ENCODE assay signal across 17 cellular contexts in genomic region chr3:29331035-29331434, GRCh38. TPM values are rescaled to one million over a fixed set of nuclear protein-coding genes. Genes with fewer than 3 reads are reported as not detected.
DNase-seq lines count a peak whose midpoint lies in the region; TF ChIP-seq lines count a peak whose summit lies in the region.
"Had no signal": no experiment of that assay in that cellular context is flagged by ENCODE, and none has a peak within 500 bp of the region (broad histone marks: within the 10 kb centered on the region; RNA-seq: fewer than 3 reads in every experiment).

No MANE protein-coding gene starts in this region.

- no peaks in the 10 kb centered on the region for H3K23me2 ChIP-seq in H9 (ENCODE audit: insufficient read length, low read depth, low read length, poor library complexity, severe bottlenecking)

- H4K5ac ChIP-seq in H9 (ENCODE audit: insufficient read length, low read depth, low read length), result no peak overlapping the region

- H3K36me3 Mint-ChIP-seq in H9 (ENCODE audit: insufficient read depth in 1 of 3, low read depth in 3 of 3) (no peaks in the 10 kb centered on the region), chondrocyte (ENCODE audit: low read depth) (no peaks in the 10 kb centered on the region)

- H3K9me3 ChIP-seq in H9 (ENCODE audit: control insufficient read depth, low read depth, low read length), result no peaks in the 10 kb centered on the region
- no peaks in the 10 kb centered on the region for H3K9me3 ChIP-seq in mesenchymal stem cell (ENCODE audit: control insufficient read depth, low read length)
- H3K9me3 ChIP-seq in stomach smooth muscle (ENCODE audit: control insufficient read depth in 2 of 2, low read length in 2 of 2), result no peaks in the 10 kb centered on the region
- H3K9me3 ChIP-seq: adrenal gland had no signal

- H3K27ac ChIP-seq in H9 (ENCODE audit: insufficient read length, low read depth, low read length) (no peak overlapping the region), mesenchymal stem cell (ENCODE audit: low read length, poor library complexity, severe bottlenecking) (peak overlapping the region; percentile 83), stomach smooth muscle (ENCODE audit: low read length) (peak overlapping the region; percentile 59)

- H3K56ac ChIP-seq in H9 (ENCODE audit: insufficient read length, low read depth, low read length), result no peak overlapping the region

- H3K4me2 ChIP-seq in H9 (ENCODE audit: insufficient read depth, insufficient read length, low read length) (no peak overlapping the region), mesenchymal stem cell (ENCODE audit: low read length, poor library complexity, severe bottlenecking) (no peak overlapping the region)

- H3K9ac ChIP-seq in H9 (ENCODE audit: extremely low read depth, insufficient read length, low read length) (no peak overlapping the region), mesenchymal stem cell (ENCODE audit: low read length) (peak overlapping the region; percentile 97), stomach smooth muscle (ENCODE audit: low read length in 2 of 2) (peak overlapping the region in 1 of 2 donors; percentile 6)

- H3K14ac ChIP-seq in H9 (ENCODE audit: insufficient read depth, low read length) (no peak overlapping the region), mesenchymal stem cell (ENCODE audit: low read length in 2 of 2) (no peak overlapping the region)

- H3K4me3 ChIP-seq in mesenchymal stem cell (ENCODE audit: insufficient read depth in 1 of 2, low read depth in 1 of 2, low read length in 2 of 2), result peak overlapping the region in 1 of 2 experiments; percentile 40
- no peak overlapping the region for H3K4me3 ChIP-seq in stomach smooth muscle (ENCODE audit: low read length in 2 of 2)
- H3K4me3 ChIP-seq: adrenal gland had no signal

- no peak overlapping the region for H2AK5ac ChIP-seq in H9 (ENCODE audit: insufficient read length, low read length)
- H2AK5ac ChIP-seq in mesenchymal stem cell (ENCODE audit: low read length, severe bottlenecking), result peak overlapping the region; percentile 99

- H4K91ac ChIP-seq in H9 (ENCODE audit: insufficient read length, low read depth, low read length), result no peak overlapping the region
- no peak overlapping the region for H4K91ac ChIP-seq in mesenchymal stem cell (ENCODE audit: low read length)

- no peak for DNase-seq in H9
- no peak for DNase-seq in chondrocyte (ENCODE audit: low spot score)
- no peak for DNase-seq in mesenchymal stem cell
- no peak for DNase-seq in NCI-H82 (lab: John Stamatoyannopoulos, UW)
- no peak for DNase-seq in NCI-H446 treated with DMSO at 0.1 percent for 48 hours (lab: John Stamatoyannopoulos, UW)
- DNase-seq in NCI-H187 (lab: John Stamatoyannopoulos, UW), result no peak
- DNase-seq in HUDEP-2 (lab: John Stamatoyannopoulos, UW; ENCODE audit: unreplicated experiment in 76 of 76), result no peak
- DNase-seq: activated CD4-positive, alpha-beta T cell treated with anti-CD3 and anti-CD28 coated beads for 1 hour; adrenal gland; endodermal cell; foreskin melanocyte; KBM-7; NCI-H2081; NCI-H526; stimulated activated naive CD8-positive, alpha-beta T cell treated with anti-CD3 and anti-CD28 coated beads, Interleukin-15, Interleukin-2, amounts not matched to agents 100 U/mL and 50 U/mL, for 24 hours had no signal

- H2BK15ac ChIP-seq in H9 (ENCODE audit: low read depth, low read length) (no peak overlapping the region), mesenchymal stem cell (ENCODE audit: low read depth, poor library complexity, severe bottlenecking) (peak overlapping the region; percentile 2)

- H2BK5ac ChIP-seq in H9 (ENCODE audit: insufficient read length, low read length) (no peak overlapping the region), mesenchymal stem cell (ENCODE audit: low read depth, low read length, poor library complexity, severe bottlenecking) (no peak overlapping the region)

- no peak overlapping the region for H3K4me3 Mint-ChIP-seq in H9
- H3K4me3 Mint-ChIP-seq in chondrocyte (ENCODE audit: unreplicated experiment), result no peak overlapping the region
- H3K4me3 Mint-ChIP-seq: central memory CD8-positive, alpha-beta T cell; endodermal cell had no signal

- H2BK12ac ChIP-seq in H9 (ENCODE audit: insufficient read length, low read depth, low read length) (no peak overlapping the region), mesenchymal stem cell (ENCODE audit: low read length in 2 of 2) (no peak overlapping the region)

- H4K20me1 ChIP-seq in H9 (ENCODE audit: control insufficient read depth, insufficient read depth, insufficient read length), result no peaks in the 10 kb centered on the region

- H3K79me2 ChIP-seq in H9 (ENCODE audit: insufficient read depth, low read length), result no peaks in the 10 kb centered on the region

- H3K4me1 Mint-ChIP-seq in H9 (peaks cover 14 to 34% of the 10 kb centered on the region in 2 experiments), chondrocyte (ENCODE audit: low read depth) (peaks cover 61% of the 10 kb centered on the region)
- H3K4me1 Mint-ChIP-seq: central memory CD8-positive, alpha-beta T cell had no signal

- TF ChIP-seq CTCF in H9 (conservative IDR thresholded peaks at IDR 0.05) (no peak), chondrocyte (IDR thresholded peaks at IDR 0.05) (no peak)

- no peak overlapping the region for H3K4ac ChIP-seq in H9 (ENCODE audit: low read depth, low read length)
- H3K4ac ChIP-seq in mesenchymal stem cell (ENCODE audit: low read depth in 1 of 2, low read length in 2 of 2), result peak overlapping the region in 1 of 2 experiments; percentile 37

- H3K36me3 ChIP-seq in mesenchymal stem cell (ENCODE audit: control insufficient read depth in 1 of 2, insufficient read depth in 2 of 2, low read depth in 1 of 2, low read length in 2 of 2) (no peaks in the 10 kb centered on the region), stomach smooth muscle (ENCODE audit: control insufficient read depth in 2 of 2, insufficient read depth in 2 of 2, low read length in 2 of 2) (no peaks in the 10 kb centered on the region)
- H3K36me3 ChIP-seq: adrenal gland had no signal

- WGBS in H9 (ENCODE audit: extremely low coverage, insufficient read length, low lambda C conversion rate), result no CpG with 5 or more reads among the region's 4 CpGs
- 88% methylated on average over 4 of the region's 4 CpGs for WGBS in mesenchymal stem cell

- no peaks in the 10 kb centered on the region for H3K9me3 Mint-ChIP-seq in H9
- no peaks in the 10 kb centered on the region for H3K9me3 Mint-ChIP-seq in chondrocyte (ENCODE audit: low read depth)
- H3K9me3 Mint-ChIP-seq: endodermal cell had no signal

- no peaks in the 10 kb centered on the region for H3K79me1 ChIP-seq in H9 (ENCODE audit: insufficient read depth, low read depth, low read length, poor library complexity, severe bottlenecking)
- no peaks in the 10 kb centered on the region for H3K79me1 ChIP-seq in mesenchymal stem cell (replicated peaks; ENCODE audit: low read length, poor library complexity, severe bottlenecking)

- no peak overlapping the region for H2BK20ac ChIP-seq in H9 (ENCODE audit: low read depth, low read length, poor library complexity, severe bottlenecking)

- H3K27me3 ChIP-seq in H9 (ENCODE audit: insufficient read depth, low read length) (no peaks in the 10 kb centered on the region), mesenchymal stem cell (ENCODE audit: control insufficient read depth in 1 of 2, insufficient read depth in 1 of 2, low read length in 2 of 2) (no peaks in the 10 kb centered on the region), stomach smooth muscle (ENCODE audit: control insufficient read depth in 1 of 2, insufficient read depth in 2 of 2, low read length in 2 of 2) (no peaks in the 10 kb centered on the region)
- H3K27me3 ChIP-seq: adrenal gland had no signal

- no peak overlapping the region for H3K23ac ChIP-seq in H9 (ENCODE audit: insufficient read length, low read depth, low read length)
- no peak overlapping the region for H3K23ac ChIP-seq in mesenchymal stem cell (ENCODE audit: low read length in 2 of 2)

- H3K27me3 Mint-ChIP-seq in H9 (ENCODE audit: low read depth) (no peaks in the 10 kb centered on the region), chondrocyte (ENCODE audit: low read depth) (no peaks in the 10 kb centered on the region)
- H3K27me3 Mint-ChIP-seq: central memory CD8-positive, alpha-beta T cell had no signal

- H3K18ac ChIP-seq in H9 (ENCODE audit: insufficient read length, low read depth, low read length), result no peak overlapping the region
- peak overlapping the region in 1 of 2 experiments; percentile 70 for H3K18ac ChIP-seq in mesenchymal stem cell (ENCODE audit: low read depth in 1 of 2, low read length in 2 of 2)

- H3K4me1 ChIP-seq in H9 (ENCODE audit: insufficient read depth, low read length) (no peaks in the 10 kb centered on the region; the same call in 1 of the 2 replicates), mesenchymal stem cell (ENCODE audit: control insufficient read depth, insufficient read depth, low read depth, low read length) (peaks cover 5% of the 10 kb centered on the region), stomach smooth muscle (ENCODE audit: control insufficient read depth, insufficient read depth, low read length) (peaks cover 4% of the 10 kb centered on the region)

- H4K8ac ChIP-seq in H9 (replicated peaks; ENCODE audit: insufficient read length, low read depth, low read length) (no peak overlapping the region), mesenchymal stem cell (ENCODE audit: low read length) (no peak overlapping the region)

- H2AFZ ChIP-seq in H9 (ENCODE audit: low read length) (no peak overlapping the region), mesenchymal stem cell (ENCODE audit: low read depth, low read length) (no peak overlapping the region)

- peak overlapping the region in 2 of 3 experiments; percentile 17 to 84; a peak in 3 of 7 replicates for H3K27ac Mint-ChIP-seq in H9
- H3K27ac Mint-ChIP-seq in chondrocyte (ENCODE audit: unreplicated experiment), result peak overlapping the region; percentile 65
- H3K27ac Mint-ChIP-seq: endodermal cell had no signal

- H3T11ph ChIP-seq in H9 (ENCODE audit: low read length), result no peak overlapping the region

- H2BK120ac ChIP-seq in H9 (ENCODE audit: low read depth, low read length, poor library complexity, severe bottlenecking) (no peak overlapping the region), mesenchymal stem cell (ENCODE audit: low read depth, low read length) (no peak overlapping the region)

RNA-seq across cellular contexts. Expression of gene RBMS3, which starts 50.2 kb away (rescaled TPM):
- total RNA-seq in H9 (2021) (7.3 and 8.1 TPM in 2 replicates), chondrocyte (46.7 to 82.6 TPM (median 47.6 TPM) in 3 replicates)
- 23.4 TPM for polyA plus RNA-seq in mesenchymal stem cell (2013, experiment 1 of 2)
- polyA plus RNA-seq in mesenchymal stem cell (2013, experiment 2 of 2), result 22.6 TPM
